Comparison of ENCODE assay signal across 8 cellular contexts in genomic region chr3:126487151-126487771, GRCh38. TPM values are rescaled to one million over a fixed set of nuclear protein-coding genes. Genes with fewer than 3 reads are reported as not detected.
DNase-seq lines count a peak whose midpoint lies in the region; ATAC-seq and TF ChIP-seq lines count a peak whose summit lies in the region.

No MANE protein-coding gene starts in this region.

- H3K9me3 ChIP-seq in GM23248 (ENCODE audit: low read depth) (no peaks in the 10 kb centered on the region), Panc1 (ENCODE audit: control insufficient read depth, insufficient read depth, low read depth, low read length) (no peaks in the 10 kb centered on the region), tibial artery (no peaks in the 10 kb centered on the region), HAP-1 (no peaks in the 10 kb centered on the region)

- H3K9me3 Mint-ChIP-seq in chondrocyte (ENCODE audit: low read depth): no peaks in the 10 kb centered on the region

- H3K27me3 Mint-ChIP-seq in chondrocyte (ENCODE audit: low read depth): peaks cover 5% of the 10 kb centered on the region

- H3K4me1 ChIP-seq in GM23248 (ENCODE audit: insufficient read depth) (no peaks in the 10 kb centered on the region), Panc1 (ENCODE audit: control insufficient read depth, insufficient read depth, low read length) (0 out of 2 replicates have a peak, but pooled peaks cover 3% of the 10 kb centered on the region), tibial artery (peaks cover 0 to 12% (median 0%) of the 10 kb centered on the region in 4 donors), HAP-1 (peaks cover 12% of the 10 kb centered on the region)

- H3K4me1 Mint-ChIP-seq in chondrocyte (ENCODE audit: low read depth): peaks cover 11% of the 10 kb centered on the region

- in situ Hi-C loops in GM23248 (cut with MboI) (no loop called here), Panc1 (cut with HindIII; ENCODE audit: low pct_unique_long_range_greater_than_20kb, low sequenced_read_pairs) (no loop called here), HAP-1 (cut with MboI; ENCODE audit: low sequenced_read_pairs) (no loop called here)

- 33 to 35% methylated on average over 17 of the region's 17 CpGs for WGBS in GM23248 (ENCODE audit: low coverage in 1 of 2, low lambda C conversion rate in 2 of 2, missing lambda C conversion rate in 2 of 2), 2 experiments

- POLR2A ChIA-PET in Panc1 (lab: Charles Lee): no interaction called here

- H4K20me1 ChIP-seq in GM23248 (ENCODE audit: insufficient read depth): no peaks in the 10 kb centered on the region

- no peak overlapping the region for H3K27ac ChIP-seq in GM23248
- no peak overlapping the region for H3K27ac ChIP-seq in Panc1 (ENCODE audit: low read length)
- H3K27ac ChIP-seq in tibial artery: no peak overlapping the region

- DNase-seq in GM23248: peak; percentile 73
- DNase-seq in Panc1 (ENCODE audit: low read depth, low spot score): no peak
- DNase-seq in chondrocyte (ENCODE audit: low spot score): peak; percentile 70
- DNase-seq in omental fat pad (ENCODE audit: low spot score): no peak
- DNase-seq in tibial artery: no peak
- DNase-seq in HAP-1 (ENCODE audit: low spot score in 2 of 2): no peak
- DNase-seq in GM19238 (ENCODE audit: insufficient read length, low spot score): no peak
- DNase-seq in NCI-H1105 (lab: John Stamatoyannopoulos, UW): no peak

- H3K79me2 ChIP-seq in GM23248 (ENCODE audit: insufficient read depth): no peaks in the 10 kb centered on the region

- H3K36me3 Mint-ChIP-seq in chondrocyte (ENCODE audit: low read depth): no peaks in the 10 kb centered on the region

- 0 out of 2 replicates have a peak, but pooled peaks cover 6% of the 10 kb centered on the region for H3K27me3 ChIP-seq in GM23248 (replicated peaks; ENCODE audit: insufficient read depth)
- H3K27me3 ChIP-seq in Panc1 (ENCODE audit: control insufficient read depth, insufficient read depth, low read length): no peaks in the 10 kb centered on the region
- peaks cover 0 to 4% of the 10 kb centered on the region in 2 donors for H3K27me3 ChIP-seq in tibial artery
- H3K27me3 ChIP-seq in HAP-1 (ENCODE audit: low read depth): no peaks in the 10 kb centered on the region

- H3K4me3 Mint-ChIP-seq in chondrocyte (ENCODE audit: unreplicated experiment): no peak overlapping the region

- intact Hi-C loops in Panc1 (cut with micrococcal nuclease; ENCODE audit: unreplicated experiment) (no loop called here), tibial artery (cut with DNase I; ENCODE audit: low total_unique reads) (no loop called here)

- ATAC-seq in Panc1 (peak; percentile 68), omental fat pad (ENCODE audit: low FRiP score) (peak; percentile 32)

- CTCF ChIA-PET in Panc1 (lab: Charles Lee): no interaction called here

- no peaks in the 10 kb centered on the region for H3F3A ChIP-seq in GM23248 (ENCODE audit: insufficient read depth)

- H3K27ac Mint-ChIP-seq in chondrocyte (ENCODE audit: unreplicated experiment): no peak overlapping the region

- no peaks in the 10 kb centered on the region for H3K9me2 ChIP-seq in GM23248 (ENCODE audit: insufficient read depth)

- no peak overlapping the region for H3K9ac ChIP-seq in GM23248

- H3K36me3 ChIP-seq in GM23248 (ENCODE audit: low read depth): no peaks in the 10 kb centered on the region
- no peaks in the 10 kb centered on the region for H3K36me3 ChIP-seq in Panc1 (ENCODE audit: control insufficient read depth, insufficient read depth, low read length)
- H3K36me3 ChIP-seq in tibial artery: no peaks in the 10 kb centered on the region
- no peaks in the 10 kb centered on the region for H3K36me3 ChIP-seq in HAP-1 (replicated peaks)

- no TSS peak for BruUV-seq in Panc1 (replicated peaks; lab: Mats Ljungman, UMichigan)

- H3K4me3 ChIP-seq in GM23248 (no peak overlapping the region), Panc1 (ENCODE audit: low read depth in 2 of 2, low read length in 2 of 2) (no peak overlapping the region), tibial artery (no peak overlapping the region), HAP-1 (no peak overlapping the region)

- H2AFZ ChIP-seq in GM23248: peak overlapping the region; percentile 62

- no peak overlapping the region for H3K4me2 ChIP-seq in GM23248 (ENCODE audit: unreplicated experiment)

- no peak for TF ChIP-seq CTCF in Panc1 (IDR thresholded peaks at IDR 0.05)
- TF ChIP-seq CTCF in chondrocyte (IDR thresholded peaks at IDR 0.05): peak; percentile 46
- TF ChIP-seq CTCF in omental fat pad (IDR thresholded peaks at IDR 0.05): no peak
- no peak for TF ChIP-seq CTCF in tibial artery (IDR thresholded peaks at IDR 0.05)

RNA-seq across cellular contexts. Expression of gene ZXDC, which starts 11.6 kb away (rescaled TPM):
- total RNA-seq in GM23248 (2014; rRNA removed; shearing (Covaris generic)): 19.2 and 20.0 TPM in 2 replicates
- polyA plus RNA-seq in GM23248 (2016; fragmentation: Nextera tagmentation; extraction: Ambion mirVana): 4.2 and 6.1 TPM in 2 replicates
- total RNA-seq in Panc1 (2021; ENCODE audit: unreplicated experiment): 33.3 TPM
- polyA plus RNA-seq in Panc1 (2012; ENCODE audit: insufficient read length): 23.0 TPM
- 26.3 to 29.7 TPM (median 26.6 TPM) in 3 replicates for total RNA-seq in chondrocyte
- total RNA-seq in omental fat pad: 10 to 100 TPM; 22.7 to 47.0 (median 27.9) TPM

RNA-seq across cellular contexts. Expression of gene UROC1, which starts 30.3 kb away (rescaled TPM):
- not detected in 2 replicates for total RNA-seq in GM23248 (2014; rRNA removed; shearing (Covaris generic))
- polyA plus RNA-seq in GM23248 (2016; fragmentation: Nextera tagmentation; extraction: Ambion mirVana): not detected in 2 replicates
- total RNA-seq in Panc1 (2021; ENCODE audit: unreplicated experiment) (not detected), chondrocyte (0.15 TPM in 1 of 3 replicates, not detected in the others), omental fat pad (not detected)
- polyA plus RNA-seq in Panc1 (2012; ENCODE audit: insufficient read length): not detected

RNA-seq across cellular contexts. Expression of gene CHST13, which starts 36.7 kb away (rescaled TPM):
- total RNA-seq in GM23248 (2014; rRNA removed; shearing (Covaris generic)): not detected in 2 replicates
- 0.11 TPM in 1 of 2 replicates, not detected in the other for polyA plus RNA-seq in GM23248 (2016; fragmentation: Nextera tagmentation; extraction: Ambion mirVana)
- total RNA-seq in Panc1 (2021; ENCODE audit: unreplicated experiment): 0.64 TPM
- polyA plus RNA-seq in Panc1 (2012; ENCODE audit: insufficient read length): 2.2 TPM
- total RNA-seq in chondrocyte: not detected in 3 replicates
- 1 to 10 TPM in 2 of 4 donors, under 1 TPM in 1, not detected in 1; 0.46 to 2.3 (median 1.7) TPM for total RNA-seq in omental fat pad

Comparison
In these comparisons a context has a peak if more than half of its experiments do, and no peak if none do; other contexts are left out.
1. DNase-seq: peak in GM23248 (single experiment) and chondrocyte (single experiment); none in Panc1 (single experiment), omental fat pad (single experiment), tibial artery (0 of 2), HAP-1 (0 of 2), GM19238 (single experiment) and NCI-H1105 (single experiment).